35 cellular contexts compared by ENCODE assay signal in the genomic region with DNA sequence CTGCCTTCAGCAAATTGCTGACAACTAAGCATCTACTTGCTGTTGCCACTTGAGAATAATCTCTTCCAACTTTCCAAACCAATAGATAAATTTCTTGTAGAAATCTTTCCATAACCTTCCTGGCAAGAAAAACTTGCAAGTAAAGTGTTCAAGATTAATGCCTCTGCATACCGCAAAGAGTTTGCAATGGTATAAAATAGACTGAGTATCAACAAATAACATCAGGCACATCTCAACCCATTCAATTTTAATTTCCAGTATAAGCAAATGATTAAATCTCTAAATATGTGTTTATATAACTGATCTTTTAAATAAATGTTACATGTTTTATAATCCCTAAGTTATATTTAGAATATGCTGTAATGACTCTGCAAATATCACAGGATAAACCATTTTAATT.
"Had no signal": no experiment of that assay in that cellular context is flagged by ENCODE, and none has a peak within 500 bp of the region (broad histone marks: within the 10 kb centered on the region; RNA-seq: fewer than 3 reads in every experiment).

No MANE protein-coding gene starts in this region.

- DNase-seq: Karpas-422, Kasumi-1, MG63, MM.1S, MV-4-11, NCI-H1048, NCI-H1092, NCI-H1092 treated with DMSO at 0.1 percent for 48 hours, NCI-H1105, NCI-H1105 treated with DMSO at 0.1 percent for 48 hours, NCI-H1417, NCI-H1417 treated with DMSO at 0.1 percent for 48 hours, NCI-H1436, NCI-H1436 treated with DMSO at 0.1 percent for 48 hours, NCI-H146, NCI-H1694, NCI-H1694 treated with DMSO at 0.1 percent for 48 hours, NCI-H187, NCI-H187 treated with DMSO at 0.1 percent for 48 hours, NCI-H1930, NCI-H2029, NCI-H2029 treated with DMSO at 0.1 percent for 48 hours, NCI-H2081, NCI-H2081 treated with DMSO at 0.1 percent for 48 hours, NCI-H2107, NCI-H2171, NCI-H2171 treated with DMSO at 0.1 percent for 48 hours, NCI-H2227 treated with DMSO at 0.1 percent for 48 hours, NCI-H226, NCI-H345, NCI-H446, NCI-H446 treated with DMSO at 0.1 percent for 48 hours, NCI-H510A, NCI-H510A treated with DMSO at 0.1 percent for 48 hours, NCI-H524 had no signal

- H3K9me3 ChIP-seq: MG63 had no signal

- H3K4me3 ChIP-seq: MG63 had no signal

- H3K36me3 ChIP-seq: MG63 had no signal

- H3K27me3 ChIP-seq: MG63 had no signal
